27 cellular contexts compared by ENCODE assay signal in genomic region chr5:149893403-149893931, GRCh38. TPM values are rescaled to one million over a fixed set of nuclear protein-coding genes. Genes with fewer than 3 reads are reported as not detected.
"Had no signal": no experiment of that assay in that cellular context is flagged by ENCODE, and none has a peak within 500 bp of the region (broad histone marks: within the 10 kb centered on the region; RNA-seq: fewer than 3 reads in every experiment).

No MANE protein-coding gene starts in this region.

- DNase-seq: cerebellar nuclear complex; cortex of kidney; effector CD4-positive, alpha-beta T cell; hypothalamus; immature natural killer cell; islet precursor cell; mesendoderm; midbrain; naive thymus-derived CD4-positive, alpha-beta T cell; sigmoid colon; small intestine; stimulated activated CD4-positive, alpha-beta T cell treated with anti-CD3 and anti-CD28 coated beads, Interleukin-15, amount 100 ng/mL, for 24 hours; stimulated activated CD4-positive, alpha-beta T cell treated with anti-CD3 and anti-CD28 coated beads, Interleukin-2, amount 100 ng/mL, for 48 hours; stimulated activated naive B cell treated with anti-CD40 and anti-IgM and Interleukin-4, amounts not matched to agents 10 μg/mL and 1 μg/mL and 100 μg/mL, for 72 hours; thyroid gland; trophoblast cell had no signal

- ATAC-seq: left lobe of liver; naive thymus-derived CD4-positive, alpha-beta T cell; stimulated activated naive B cell treated with anti-CD40 and anti-IgM and Interleukin-4, amounts not matched to agents 10 μg/mL and 1 μg/mL and 100 μg/mL, for 72 hours had no signal

- H3K27ac ChIP-seq: epithelial cell of prostate, esophagus muscularis mucosa, neural progenitor cell, parathyroid adenoma, right atrium auricular region, sigmoid colon, thyroid gland had no signal

- H3K4me3 ChIP-seq: esophagus muscularis mucosa, neural progenitor cell, right atrium auricular region, sigmoid colon, thyroid gland had no signal

- H3K9me3 ChIP-seq: esophagus muscularis mucosa, right atrium auricular region, sigmoid colon, thyroid gland had no signal

- H3K4me2 ChIP-seq: neural progenitor cell had no signal

- H3K36me3 ChIP-seq: esophagus muscularis mucosa, neural progenitor cell, right atrium auricular region, sigmoid colon, thyroid gland had no signal

- H3K79me2 ChIP-seq: parathyroid adenoma had no signal

- H3K4me1 ChIP-seq: esophagus muscularis mucosa, neural progenitor cell, parathyroid adenoma, right atrium auricular region, sigmoid colon, thyroid gland had no signal

- H2AFZ ChIP-seq: neural progenitor cell, parathyroid adenoma had no signal

- FAIRE-seq: frontal cortex, small intestine had no signal

- H3K27me3 ChIP-seq: esophagus muscularis mucosa, neural progenitor cell, right atrium auricular region, sigmoid colon, thyroid gland had no signal

- H3K9ac ChIP-seq: neural progenitor cell, parathyroid adenoma had no signal

RNA-seq across cellular contexts. Expression of gene PDE6A, which starts 51.1 kb away (rescaled TPM):
- total RNA-seq: esophagus muscularis mucosa; frontal cortex; left lobe of liver; lung microvascular endothelial cell; mucosa of gallbladder; naive thymus-derived CD4-positive, alpha-beta T cell; sigmoid colon; temporal lobe; thyroid gland had no signal
- polyA plus RNA-seq: fibroblast of lung, immature natural killer cell had no signal
